Comparison of ENCODE assay signal across 8 cellular contexts in the genomic region with DNA sequence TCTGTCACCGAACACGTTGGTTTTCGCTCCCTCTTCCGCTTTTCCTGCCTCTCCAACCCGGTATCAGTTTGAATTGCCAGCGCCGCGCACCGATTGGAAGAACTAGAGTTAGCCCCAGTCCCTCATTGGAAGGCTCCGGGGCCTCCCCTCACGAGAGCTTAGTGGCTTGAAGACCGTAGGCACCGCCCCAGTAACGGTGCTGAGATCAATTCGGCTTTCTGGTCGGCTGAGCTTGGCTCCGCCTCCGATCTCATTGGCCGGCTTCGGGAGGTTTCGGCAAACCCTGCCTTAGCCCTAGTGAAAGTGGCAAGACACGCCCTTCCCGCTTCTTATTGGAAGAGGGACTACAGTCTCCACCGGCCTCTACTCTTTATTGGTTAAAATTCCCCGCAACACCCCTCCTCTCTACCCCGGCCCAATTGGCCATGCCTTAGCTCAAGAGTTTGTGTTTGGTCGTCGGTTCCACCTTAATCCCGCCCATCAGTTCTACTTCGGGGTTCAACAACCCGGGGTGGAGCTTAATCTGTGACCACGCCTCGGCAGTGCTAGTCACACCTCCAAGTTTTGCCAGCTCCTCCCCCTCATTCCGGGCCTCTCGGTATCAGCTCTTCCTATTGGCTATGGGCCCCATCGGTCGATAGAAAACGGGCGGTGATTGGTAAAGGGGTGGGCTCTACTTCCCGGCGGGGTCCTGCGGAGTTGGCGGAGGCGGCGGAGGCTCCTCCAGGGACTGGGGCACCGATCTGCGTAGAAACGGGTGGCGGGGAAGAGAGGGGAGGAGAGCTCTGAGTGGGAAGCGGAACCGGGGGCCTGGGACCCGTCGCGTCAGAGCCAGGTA. TPM values are rescaled to one million over a fixed set of nuclear protein-coding genes. Genes with fewer than 3 reads are reported as not detected.
A peak's percentile ranks its signal among the peaks of the same experiment; 100 is the strongest.
DNase-seq lines count a peak whose midpoint lies in the region; ATAC-seq, FAIRE-seq and TF ChIP-seq lines count a peak whose summit lies in the region.
"Not testable (repeated sequence)": the region's sequence is repeated elsewhere in the genome, so short reads cannot be mapped to it uniquely, and the experiment has no call there.

A gene (minus strand): TSS at position 51 of the 838 bp plus-strand sequence. CDS start 851 bp downstream, outside the sequence.
A gene (plus strand): TSS at position 686 of the 838 bp plus-strand sequence. CDS start 2,472 bp downstream, outside the sequence.

- peak within 1 kb of the TSS; percentile 91 for H3K4me3 Mint-ChIP-seq in GM23338
- H3K4me3 Mint-ChIP-seq in activated T-cell treated with anti-CD3 and anti-CD28 coated beads, Interleukin-2, amount 50 U/mL, for 4 hours: peak within 1 kb of the TSS; percentile 84
- H3K4me3 Mint-ChIP-seq in naive B cell: peak within 1 kb of the TSS; percentile 84 to 98 (median 96)

- not testable (repeated sequence) for H3K4me1 Mint-ChIP-seq in GM23338; activated T-cell treated with anti-CD3 and anti-CD28 coated beads, Interleukin-2, amount 50 U/mL, for 4 hours (ENCODE audit: low read depth); naive B cell

- not testable (repeated sequence) for H3K36me3 ChIP-seq in GM23338 (ENCODE audit: insufficient read depth); esophagus squamous epithelium

- intact Hi-C loops in esophagus squamous epithelium (cut with DNase I): not testable (repeated sequence)

- not testable (repeated sequence) for H3K27me3 Mint-ChIP-seq in GM23338 (ENCODE audit: insufficient read depth, low read depth, poor library complexity); activated T-cell treated with anti-CD3 and anti-CD28 coated beads, Interleukin-2, amount 50 U/mL, for 4 hours (ENCODE audit: low read depth); naive B cell

- peak within 1 kb of the TSS; percentile 78 for H3K4me2 ChIP-seq in GM23338

- H3F3A ChIP-seq in GM23338 (replicated peaks; ENCODE audit: low read depth): not testable (repeated sequence)

- not testable (repeated sequence) for H3K36me3 Mint-ChIP-seq in GM23338 (ENCODE audit: low read depth); activated T-cell treated with anti-CD3 and anti-CD28 coated beads, Interleukin-2, amount 50 U/mL, for 4 hours (ENCODE audit: insufficient read depth); naive B cell

- DNase-seq in DMS53 treated with DMSO at 0.1 percent for 48 hours (lab: John Stamatoyannopoulos, UW; ENCODE audit: unreplicated experiment) (peak; percentile 86), GM23338 (ENCODE audit: low spot score) (peak; percentile 99), Kasumi-1 (lab: John Stamatoyannopoulos, UW) (peak; percentile 97 to 98), RCC 7860 (ENCODE audit: low spot score) (peak; percentile 98), esophagus squamous epithelium (lab: John Stamatoyannopoulos, UW) (peak; percentile 79), naive B cell (peak; percentile 95)
- DNase-seq in activated T-cell treated with anti-CD3 and anti-CD28 coated beads, Interleukin-2, amount 50 U/mL, for 4 hours: peak; percentile 84
- DNase-seq in stimulated activated CD8-positive, alpha-beta memory T cell treated with anti-CD3 and anti-CD28 coated beads, Interleukin-7, amount 100 ng/mL, for 48 hours (ENCODE audit: extremely low read depth in 1 of 2, low read depth in 1 of 2): peak; percentile 75 to 91

- not testable (repeated sequence) for H3K27ac ChIP-seq in GM23338 (ENCODE audit: low read depth)
- peak within 1 kb of the TSS; percentile 83 to 92 (median 87) for H3K27ac ChIP-seq in esophagus squamous epithelium

- not testable (repeated sequence) for H3K4me1 ChIP-seq in GM23338 (ENCODE audit: insufficient read depth)
- peaks cover 0 to 13% (median 0%) of the 10 kb centered on the region in 3 donors for H3K4me1 ChIP-seq in esophagus squamous epithelium

- TF ChIP-seq CTCF in GM23338 (conservative IDR thresholded peaks at IDR 0.05; ENCODE audit: low read depth in 2 of 2); esophagus squamous epithelium (IDR thresholded peaks at IDR 0.05): not testable (repeated sequence)

- H3K9me2 ChIP-seq in GM23338 (ENCODE audit: insufficient read depth): not testable (repeated sequence)

- H2AFZ ChIP-seq in GM23338: not testable (repeated sequence)

- 0% methylated on average over 16 to 20 of the region's 54 CpGs for WGBS in esophagus squamous epithelium, 2 donors

- ATAC-seq in GM23338: peak; percentile 78
- ATAC-seq in activated T-cell treated with anti-CD3 and anti-CD28 coated beads, Interleukin-2, amount 50 U/mL, for 4 hours: peak; percentile 83 to 84
- ATAC-seq in naive B cell (ENCODE audit: low read depth in 2 of 2): peak; percentile 75 to 79

- not testable (repeated sequence) for H4K20me1 ChIP-seq in GM23338 (replicated peaks; ENCODE audit: insufficient read depth)

- H3K27ac Mint-ChIP-seq in GM23338 (peak within 1 kb of the TSS; percentile 91), naive B cell (peak within 1 kb of the TSS in 5 of 6 donors; percentile 87 to 96 (median 95))

- not testable (repeated sequence) for H3K27me3 ChIP-seq in GM23338 (ENCODE audit: insufficient read depth); esophagus squamous epithelium

- TF ChIP-seq POLR2A in esophagus squamous epithelium (IDR thresholded peaks at IDR 0.05): peak in 2 of 4 donors; percentile 79 to 87

- H3K79me2 ChIP-seq in GM23338 (replicated peaks; ENCODE audit: insufficient read depth): not testable (repeated sequence)

- not testable (repeated sequence) for H3K9me3 ChIP-seq in esophagus squamous epithelium

- H3K4me3 ChIP-seq in GM23338 (peak within 1 kb of the TSS; percentile 65), esophagus squamous epithelium (peak within 1 kb of the TSS; percentile 40 to 67 (median 50))

- not testable (repeated sequence) for H3K9me3 Mint-ChIP-seq in GM23338; activated T-cell treated with anti-CD3 and anti-CD28 coated beads, Interleukin-2, amount 50 U/mL, for 4 hours; naive B cell

- FAIRE-seq in RCC 7860 (lab: Jason Lieb, UNC): peak; percentile 95

RNA-seq across cellular contexts. Expression of the first gene that starts in this region (rescaled TPM):
- total RNA-seq in GM23338 (2014; rRNA removed; shearing (Covaris generic)): 15.0 and 16.0 TPM in 2 replicates
- polyA plus RNA-seq in GM23338 (2016; fragmentation: Nextera tagmentation; extraction: Ambion mirVana): 22.8 and 27.4 TPM in 2 replicates
- 1 to 10 TPM; 2.5 to 6.9 (median 3.4) TPM for total RNA-seq in activated T-cell treated with anti-CD3 and anti-CD28 coated beads, Interleukin-2, amount 50 U/mL, for 4 hours
- 1 to 10 TPM in 3 of 4 donors, under 1 TPM in 1; 0.38 to 3.9 (median 2.1) TPM for total RNA-seq in esophagus squamous epithelium
- 1 to 10 TPM in 1 of 6 donors, not detected in 5; 1.5 TPM for polyA plus RNA-seq in naive B cell (ENCODE audit: low read depth in 6 of 6)

RNA-seq across cellular contexts. Expression of the second gene that starts in this region (rescaled TPM):
- 16.0 and 20.4 TPM in 2 replicates for total RNA-seq in GM23338 (2014; rRNA removed; shearing (Covaris generic))
- polyA plus RNA-seq in GM23338 (2016; fragmentation: Nextera tagmentation; extraction: Ambion mirVana) (12.4 and 18.0 TPM in 2 replicates), naive B cell (ENCODE audit: low read depth in 6 of 6) (1 to 10 TPM; 1.3 to 2.7 (median 2.0) TPM)
- 10 to 100 TPM in 2 of 3 donors, 1 to 10 TPM in 1; 9.8 to 10.4 (median 10.3) TPM for total RNA-seq in activated T-cell treated with anti-CD3 and anti-CD28 coated beads, Interleukin-2, amount 50 U/mL, for 4 hours
- total RNA-seq in esophagus squamous epithelium: 10 to 100 TPM in 2 of 4 donors, 1 to 10 TPM in 2; 5.4 to 16.8 (median 12.0) TPM
